2 cellular contexts compared by ENCODE assay signal in genomic region chr16:50651835-50652438, GRCh38.
A peak's percentile ranks its signal among the peaks of the same experiment; 100 is the strongest.
TF ChIP-seq lines count a peak whose summit lies in the region.

No MANE protein-coding gene starts in this region.

TF ChIP-seq in IMR-90, 13 proteins besides CTCF, POLR2A, EP300 and RAD21:
- TF ChIP-seq USF2 (IDR thresholded peaks at IDR 0.05; ENCODE audit: low read depth, low read length) (peak; percentile 73), NFE2L2 (IDR thresholded peaks at IDR 0.05; ENCODE audit: low read depth, low read length) (no peak), SMC3 (IDR thresholded peaks at IDR 0.05; ENCODE audit: low read depth, low read length) (no peak)

TF ChIP-seq in WTC11, 78 proteins besides CTCF, POLR2A, EP300 and RAD21 (continued from another document):
- no peak for TF ChIP-seq AR (CRISPR knock-in tag; IDR thresholded peaks at IDR 0.05)
- no peak for TF ChIP-seq ATF3 (CRISPR knock-in tag; conservative IDR thresholded peaks at IDR 0.05)
- peak; percentile 75 for TF ChIP-seq USF2 (CRISPR knock-in tag; IDR thresholded peaks at IDR 0.05)
- TF ChIP-seq PRDM15 (CRISPR knock-in tag; IDR thresholded peaks at IDR 0.05), result no peak
- no peak for TF ChIP-seq ZBTB21 (CRISPR knock-in tag; IDR thresholded peaks at IDR 0.05; ENCODE audit: borderline replicate concordance)
- no peak for TF ChIP-seq TCF7 (CRISPR knock-in tag; IDR thresholded peaks at IDR 0.05; ENCODE audit: low read depth)
- no peak for TF ChIP-seq SOX15 (CRISPR knock-in tag; IDR thresholded peaks at IDR 0.05)
- TF ChIP-seq NR3C1 (CRISPR knock-in tag; conservative IDR thresholded peaks at IDR 0.05; ENCODE audit: low read depth), result no peak
- TF ChIP-seq USF1 (CRISPR knock-in tag; IDR thresholded peaks at IDR 0.05), result peak; percentile 59; the same call in 1 of the 2 replicates
- TF ChIP-seq CBFB (CRISPR knock-in tag; IDR thresholded peaks at IDR 0.05; ENCODE audit: low read depth), result no peak
TF ChIP-seq in WTC11: peak in this region for 2.
